Comparison of ENCODE assay signal across 9 cellular contexts in the genomic region with DNA sequence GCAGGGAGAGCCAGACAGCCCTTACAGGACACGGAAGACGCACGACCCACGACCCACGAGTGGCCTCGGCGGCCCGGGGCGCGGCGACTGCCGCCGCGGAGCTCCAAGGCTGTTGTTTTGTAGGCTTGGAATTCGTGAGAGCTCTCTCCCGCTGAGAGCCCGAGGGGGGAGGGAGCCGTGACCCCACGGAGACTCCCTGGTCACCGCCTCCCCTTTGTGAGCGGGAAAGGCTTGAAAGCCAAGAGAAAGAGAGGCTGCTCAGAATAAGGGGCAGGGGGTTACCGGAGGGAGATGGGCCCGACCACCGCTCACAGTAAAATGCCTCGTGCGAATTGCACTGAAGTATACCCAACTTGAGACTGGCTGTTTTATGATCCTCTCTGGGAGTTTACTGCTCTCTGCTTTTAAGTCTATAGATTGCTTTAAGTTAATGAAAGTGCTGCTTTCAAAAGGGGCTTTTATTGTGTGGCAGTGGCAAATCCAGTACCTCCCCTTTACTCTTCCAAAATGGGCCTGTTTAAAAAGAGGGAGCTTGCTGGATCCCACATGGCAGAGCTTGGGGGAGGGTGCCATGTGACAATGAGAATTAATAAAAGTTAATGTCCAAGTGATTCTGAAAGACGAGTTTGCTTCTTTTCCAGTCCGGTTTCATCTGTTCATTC. TPM values are rescaled to one million over a fixed set of nuclear protein-coding genes. Genes with fewer than 3 reads are reported as not detected.
DNase-seq lines count a peak whose midpoint lies in the region; ATAC-seq and TF ChIP-seq lines count a peak whose summit lies in the region.
"Had no signal": no experiment of that assay in that cellular context is flagged by ENCODE, and none has a peak within 500 bp of the region (broad histone marks: within the 10 kb centered on the region; RNA-seq: fewer than 3 reads in every experiment).

No MANE protein-coding gene starts in this region.

- no peaks in the 10 kb centered on the region for H3K9me3 Mint-ChIP-seq in WTC11
- H3K9me3 Mint-ChIP-seq: IgD-negative memory B cell had no signal

- CTCF ChIA-PET in WTC11 (lab: Charles Lee), result interaction anchor here (0.6 to 7.1 kb wide), 9 partner anchors 26 to 262 kb away, joined by 3 to 75 read pairs (median 7); no protein-coding TSS in a partner anchor

- POLR2A ChIA-PET in WTC11 (lab: Charles Lee), result no interaction called here

- TF ChIP-seq CTCF in WTC11 (IDR thresholded peaks at IDR 0.05), result no peak
- TF ChIP-seq CTCF in fibroblast of villous mesenchyme (IDR thresholded peaks at IDR 0.05; ENCODE audit: insufficient read depth, low read depth, low read length), result no peak
- TF ChIP-seq CTCF in tibial nerve (IDR thresholded peaks at IDR 0.05), result no peak

- H3K9me3 ChIP-seq in muscle layer of duodenum (ENCODE audit: control insufficient read depth in 1 of 2, low read length in 2 of 2), result no peaks in the 10 kb centered on the region
- H3K9me3 ChIP-seq in tibial nerve, result no peaks in the 10 kb centered on the region

- H3K4me3 Mint-ChIP-seq in WTC11, result peak overlapping the region; percentile 63

- H3K4me3 ChIP-seq in fibroblast of villous mesenchyme (ENCODE audit: low read depth, low read length) (peak overlapping the region; percentile 65), muscle layer of duodenum (ENCODE audit: low read depth in 1 of 2, low read length in 2 of 2) (peak overlapping the region; percentile 7 to 88), tibial nerve (peak overlapping the region; percentile 64 to 82 (median 72))

- no peak for ATAC-seq in WTC11
- ATAC-seq in GM21717 (IDR thresholded peaks at IDR 0.05; ENCODE audit: unreplicated experiment), result no peak
- ATAC-seq in GM21737 (IDR thresholded peaks at IDR 0.05; ENCODE audit: unreplicated experiment), result no peak

- WGBS in tibial nerve, 2 donors, result 10% methylated on average over 28 of the region's 28 CpGs

- peak in 1 of 2 donors; percentile 33 for TF ChIP-seq POLR2A in tibial nerve (IDR thresholded peaks at IDR 0.05)

- DNase-seq in WTC11 (ENCODE audit: low spot score) (peak; percentile 69), fibroblast of villous mesenchyme (ENCODE audit: low read depth) (peak; percentile 22), tibial nerve (ENCODE audit: low spot score in 2 of 2) (no peak), GM03348 (ENCODE audit: low spot score) (no peak)
- DNase-seq in stimulated activated CD4-positive, alpha-beta T cell treated with anti-CD3 and anti-CD28 coated beads, Interleukin-2, amount 100 ng/mL, for 48 hours, result no peak

- H3K27ac ChIP-seq in muscle layer of duodenum (ENCODE audit: low read length) (peak overlapping the region; percentile 35), tibial nerve (peak overlapping the region; percentile 75 to 94 (median 88))

- peak in 1 of 2 donors; percentile 37 for TF ChIP-seq EP300 in tibial nerve (IDR thresholded peaks at IDR 0.05)

- H3K4me1 Mint-ChIP-seq in WTC11, result peaks cover 77% of the 10 kb centered on the region

- no peaks in the 10 kb centered on the region for H3K36me3 Mint-ChIP-seq in WTC11
- H3K36me3 Mint-ChIP-seq: IgD-negative memory B cell had no signal

- peaks cover 74% of the 10 kb centered on the region for H3K27me3 Mint-ChIP-seq in WTC11 (ENCODE audit: low read depth)

- H3K4me1 ChIP-seq in muscle layer of duodenum (ENCODE audit: control insufficient read depth in 1 of 2, insufficient read depth in 2 of 2, low read length in 2 of 2) (peaks cover 0 to 34% of the 10 kb centered on the region in 2 donors), tibial nerve (peaks cover 0 to 66% (median 27%) of the 10 kb centered on the region in 4 donors)

- H3K27ac Mint-ChIP-seq in WTC11, result no peak overlapping the region
- H3K27ac Mint-ChIP-seq: IgD-negative memory B cell had no signal

- H3K36me3 ChIP-seq in muscle layer of duodenum (ENCODE audit: control insufficient read depth in 1 of 2, insufficient read depth in 2 of 2, low read length in 2 of 2) (no peaks in the 10 kb centered on the region), tibial nerve (no peaks in the 10 kb centered on the region)

- peaks cover 15% of the 10 kb centered on the region for H3K27me3 ChIP-seq in muscle layer of duodenum (ENCODE audit: low read depth, low read length)
- H3K27me3 ChIP-seq in tibial nerve, result no peaks in the 10 kb centered on the region

TF ChIP-seq in WTC11, 78 proteins besides CTCF, POLR2A, EP300 and RAD21:
- TF ChIP-seq FOXK1 (CRISPR knock-in tag; IDR thresholded peaks at IDR 0.05), result peak; percentile 46; the same call in 1 of the 2 replicates
- no peak; the same call in 1 of the 2 replicates for TF ChIP-seq TEAD1 (CRISPR knock-in tag; IDR thresholded peaks at IDR 0.05)
- no peak for TF ChIP-seq SMAD4 (CRISPR knock-in tag; IDR thresholded peaks at IDR 0.05)
- no peak for TF ChIP-seq JAZF1 (CRISPR knock-in tag; IDR thresholded peaks at IDR 0.05)
- no peak for TF ChIP-seq PRRX2 (CRISPR knock-in tag; IDR thresholded peaks at IDR 0.05)
- TF ChIP-seq ATF3 (CRISPR knock-in tag; conservative IDR thresholded peaks at IDR 0.05), result no peak
- no peak for TF ChIP-seq ZNF317 (CRISPR knock-in tag; IDR thresholded peaks at IDR 0.05; ENCODE audit: borderline replicate concordance, low read depth)
- TF ChIP-seq SP1 (CRISPR knock-in tag; conservative IDR thresholded peaks at IDR 0.05), result 0 out of 2 replicates have a peak, but pooled peaks have one; percentile 19
- no peak for TF ChIP-seq CBFB (CRISPR knock-in tag; IDR thresholded peaks at IDR 0.05; ENCODE audit: low read depth)
- TF ChIP-seq, protein P1, sequence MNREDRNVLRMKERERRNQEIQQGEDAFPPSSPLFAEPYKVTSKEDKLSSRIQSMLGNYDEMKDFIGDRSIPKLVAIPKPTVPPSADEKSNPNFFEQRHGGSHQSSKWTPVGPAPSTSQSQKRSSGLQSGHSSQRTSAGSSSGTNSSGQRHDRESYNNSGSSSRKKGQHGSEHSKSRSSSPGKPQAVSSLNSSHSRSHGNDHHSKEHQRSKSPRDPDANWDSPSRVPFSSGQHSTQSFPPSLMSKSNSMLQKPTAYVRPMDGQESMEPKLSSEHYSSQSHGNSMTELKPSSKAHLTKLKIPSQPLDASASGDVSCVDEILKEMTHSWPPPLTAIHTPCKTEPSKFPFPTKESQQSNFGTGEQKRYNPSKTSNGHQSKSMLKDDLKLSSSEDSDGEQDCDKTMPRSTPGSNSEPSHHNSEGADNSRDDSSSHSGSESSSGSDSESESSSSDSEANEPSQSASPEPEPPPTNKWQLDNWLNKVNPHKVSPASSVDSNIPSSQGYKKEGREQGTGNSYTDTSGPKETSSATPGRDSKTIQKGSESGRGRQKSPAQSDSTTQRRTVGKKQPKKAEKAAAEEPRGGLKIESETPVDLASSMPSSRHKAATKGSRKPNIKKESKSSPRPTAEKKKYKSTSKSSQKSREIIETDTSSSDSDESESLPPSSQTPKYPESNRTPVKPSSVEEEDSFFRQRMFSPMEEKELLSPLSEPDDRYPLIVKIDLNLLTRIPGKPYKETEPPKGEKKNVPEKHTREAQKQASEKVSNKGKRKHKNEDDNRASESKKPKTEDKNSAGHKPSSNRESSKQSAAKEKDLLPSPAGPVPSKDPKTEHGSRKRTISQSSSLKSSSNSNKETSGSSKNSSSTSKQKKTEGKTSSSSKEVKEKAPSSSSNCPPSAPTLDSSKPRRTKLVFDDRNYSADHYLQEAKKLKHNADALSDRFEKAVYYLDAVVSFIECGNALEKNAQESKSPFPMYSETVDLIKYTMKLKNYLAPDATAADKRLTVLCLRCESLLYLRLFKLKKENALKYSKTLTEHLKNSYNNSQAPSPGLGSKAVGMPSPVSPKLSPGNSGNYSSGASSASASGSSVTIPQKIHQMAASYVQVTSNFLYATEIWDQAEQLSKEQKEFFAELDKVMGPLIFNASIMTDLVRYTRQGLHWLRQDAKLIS (CRISPR knock-in tag; IDR thresholded peaks at IDR 0.05; ENCODE audit: borderline replicate concordance), result no peak
- no peak for TF ChIP-seq CREM (CRISPR knock-in tag; IDR thresholded peaks at IDR 0.05)
- TF ChIP-seq FOXP1 (CRISPR knock-in tag; IDR thresholded peaks at IDR 0.05; ENCODE audit: borderline replicate concordance), result peak; percentile 50; the same call in 1 of the 2 replicates
- TF ChIP-seq, protein P2, sequence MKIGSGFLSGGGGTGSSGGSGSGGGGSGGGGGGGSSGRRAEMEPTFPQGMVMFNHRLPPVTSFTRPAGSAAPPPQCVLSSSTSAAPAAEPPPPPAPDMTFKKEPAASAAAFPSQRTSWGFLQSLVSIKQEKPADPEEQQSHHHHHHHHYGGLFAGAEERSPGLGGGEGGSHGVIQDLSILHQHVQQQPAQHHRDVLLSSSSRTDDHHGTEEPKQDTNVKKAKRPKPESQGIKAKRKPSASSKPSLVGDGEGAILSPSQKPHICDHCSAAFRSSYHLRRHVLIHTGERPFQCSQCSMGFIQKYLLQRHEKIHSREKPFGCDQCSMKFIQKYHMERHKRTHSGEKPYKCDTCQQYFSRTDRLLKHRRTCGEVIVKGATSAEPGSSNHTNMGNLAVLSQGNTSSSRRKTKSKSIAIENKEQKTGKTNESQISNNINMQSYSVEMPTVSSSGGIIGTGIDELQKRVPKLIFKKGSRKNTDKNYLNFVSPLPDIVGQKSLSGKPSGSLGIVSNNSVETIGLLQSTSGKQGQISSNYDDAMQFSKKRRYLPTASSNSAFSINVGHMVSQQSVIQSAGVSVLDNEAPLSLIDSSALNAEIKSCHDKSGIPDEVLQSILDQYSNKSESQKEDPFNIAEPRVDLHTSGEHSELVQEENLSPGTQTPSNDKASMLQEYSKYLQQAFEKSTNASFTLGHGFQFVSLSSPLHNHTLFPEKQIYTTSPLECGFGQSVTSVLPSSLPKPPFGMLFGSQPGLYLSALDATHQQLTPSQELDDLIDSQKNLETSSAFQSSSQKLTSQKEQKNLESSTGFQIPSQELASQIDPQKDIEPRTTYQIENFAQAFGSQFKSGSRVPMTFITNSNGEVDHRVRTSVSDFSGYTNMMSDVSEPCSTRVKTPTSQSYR (CRISPR knock-in tag; IDR thresholded peaks at IDR 0.05), result no peak
- no peak for TF ChIP-seq MLX (CRISPR knock-in tag; IDR thresholded peaks at IDR 0.05)
- TF ChIP-seq MXD4 (CRISPR knock-in tag; IDR thresholded peaks at IDR 0.05; ENCODE audit: borderline replicate concordance), result no peak
TF ChIP-seq in WTC11: peak in this region for 3.

RNA-seq across cellular contexts. Expression of gene PKNOX2, which starts 2.9 kb away (rescaled TPM):
- total RNA-seq in WTC11 (2021), result 1.9 to 3.7 TPM (median 2.3 TPM) in 3 replicates
- 0.86 and 2.9 TPM in 2 replicates for total RNA-seq in fibroblast of villous mesenchyme
- total RNA-seq in tibial nerve, result 1 to 10 TPM; 5.7 to 7.2 (median 6.4) TPM

RNA-seq across cellular contexts. Expression of gene TMEM218, which starts 56.0 kb away (rescaled TPM):
- total RNA-seq in WTC11 (2021), result 10.3 to 12.4 TPM (median 11.0 TPM) in 3 replicates
- total RNA-seq in fibroblast of villous mesenchyme, result 18.0 and 27.2 TPM in 2 replicates
- 10 to 100 TPM; 17.2 to 30.6 (median 20.7) TPM for total RNA-seq in tibial nerve

Comparison
In these comparisons a context has a peak if more than half of its experiments do, and no peak if none do; other contexts are left out.
1. DNase-seq: peak in WTC11 (single experiment) and fibroblast of villous mesenchyme (single experiment); none in tibial nerve (0 of 2), stimulated activated CD4-positive, alpha-beta T cell treated with anti-CD3 and anti-CD28 coated beads, Interleukin-2, amount 100 ng/mL, for 48 hours (0 of 2) and GM03348 (single experiment).
2. Peak in every context shown above with its lines, with median percentiles within 50 percentile points of each other: H3K4me3 ChIP-seq.